In genomic region chr11:7663531-7663930, GRCh38 we compare ENCODE assay signal across 6 cellular contexts. TPM values are rescaled to one million over a fixed set of nuclear protein-coding genes. Genes with fewer than 3 reads are reported as not detected.
"Had no signal": no experiment of that assay in that cellular context is flagged by ENCODE, and none has a peak within 500 bp of the region (broad histone marks: within the 10 kb centered on the region; RNA-seq: fewer than 3 reads in every experiment).

No MANE protein-coding gene starts in this region.

RNA-seq across cellular contexts. Expression of gene OVCH2, which starts 42.7 kb away (rescaled TPM):
- total RNA-seq: subcutaneous adipose tissue, temporal lobe, thyroid gland, tibial nerve, transverse colon, vagina had no signal
